29 cellular contexts compared by ENCODE assay signal in genomic region chr6:154459513-154459912, GRCh38. TPM values are rescaled to one million over a fixed set of nuclear protein-coding genes. Genes with fewer than 3 reads are reported as not detected.
DNase-seq lines count a peak whose midpoint lies in the region; ATAC-seq and TF ChIP-seq lines count a peak whose summit lies in the region.
"Had no signal": no experiment of that assay in that cellular context is flagged by ENCODE, and none has a peak within 500 bp of the region (broad histone marks: within the 10 kb centered on the region; RNA-seq: fewer than 3 reads in every experiment).

No MANE protein-coding gene starts in this region.

- no peaks in the 10 kb centered on the region for H4K20me1 ChIP-seq in osteoblast (ENCODE audit: insufficient read depth, low read length)
- no peaks in the 10 kb centered on the region for H4K20me1 ChIP-seq in smooth muscle cell (ENCODE audit: low read depth)
- H4K20me1 ChIP-seq: BLaER1 had no signal

- ATAC-seq in gastroesophageal sphincter (peak; percentile 53), sciatic nerve (no peak)
- no peak for ATAC-seq in activated CD4-positive, alpha-beta T cell treated with anti-CD3 and anti-CD28 coated beads for 36 hours
- ATAC-seq: activated CD8-positive, alpha-beta T cell treated with anti-CD3 and anti-CD28 coated beads for 36 hours; GM12878; left colon; right cardiac atrium; Right ventricle myocardium inferior; upper lobe of right lung had no signal

- H3K9me3 Mint-ChIP-seq in activated CD4-positive, alpha-beta T cell treated with anti-CD3 and anti-CD28 coated beads for 36 hours (ENCODE audit: low read depth) = no peaks in the 10 kb centered on the region
- H3K9me3 Mint-ChIP-seq: activated CD8-positive, alpha-beta T cell treated with anti-CD3 and anti-CD28 coated beads for 36 hours; activated naive CD8-positive, alpha-beta T cell treated with anti-CD3 and anti-CD28 coated beads for 36 hours; activated T-helper 2 cell treated with anti-CD3 and anti-CD28 coated beads, Interferon-gamma antibody, Interleukin-2, Interleukin-4, amounts not matched to agents 10 μg/mL and 5 μg/mL and 100 μg/mL, durations not matched to agents 14 hours and 24 hours and 36 hours had no signal

- H3K27me3 Mint-ChIP-seq in activated CD4-positive, alpha-beta T cell treated with anti-CD3 and anti-CD28 coated beads for 36 hours = peaks cover 9% of the 10 kb centered on the region

- H3K9me3 ChIP-seq in ascending aorta (no peaks in the 10 kb centered on the region), gastroesophageal sphincter (no peaks in the 10 kb centered on the region), osteoblast (ENCODE audit: low read depth, low read length) (no peaks in the 10 kb centered on the region), tibial artery (no peaks in the 10 kb centered on the region), smooth muscle cell (replicated peaks; ENCODE audit: low read depth) (no peaks in the 10 kb centered on the region)
- H3K9me3 ChIP-seq: BLaER1, upper lobe of right lung had no signal

- POLR2A ChIA-PET in activated CD4-positive, alpha-beta T cell treated with anti-CD3 and anti-CD28 coated beads for 36 hours (lab: Charles Lee) = no interaction called here

- H3K4me1 ChIP-seq in ascending aorta = peaks cover 0 to 43% of the 10 kb centered on the region in 2 donors
- H3K4me1 ChIP-seq in gastroesophageal sphincter = peaks cover 0 to 56% (median 15%) of the 10 kb centered on the region in 3 donors
- peaks cover 34% of the 10 kb centered on the region for H3K4me1 ChIP-seq in osteoblast (ENCODE audit: insufficient read depth, low read length)
- peaks cover 0 to 67% (median 34%) of the 10 kb centered on the region in 4 donors for H3K4me1 ChIP-seq in tibial artery
- peaks cover 12% of the 10 kb centered on the region for H3K4me1 ChIP-seq in smooth muscle cell (ENCODE audit: low read depth)
- H3K4me1 ChIP-seq: BLaER1, upper lobe of right lung had no signal

- TF ChIP-seq CTCF in ascending aorta (IDR thresholded peaks at IDR 0.05) (no peak), gastroesophageal sphincter (IDR thresholded peaks at IDR 0.05) (no peak), osteoblast (IDR thresholded peaks at IDR 0.05; ENCODE audit: extremely low read depth, low read depth, low read length) (no peak), tibial artery (IDR thresholded peaks at IDR 0.05) (no peak), smooth muscle cell (IDR thresholded peaks at IDR 0.05; ENCODE audit: borderline replicate concordance, insufficient read depth, poor library complexity, severe bottlenecking) (no peak)

- intact Hi-C loops in ascending aorta (cut with DNase I) (no loop called here), tibial artery (cut with DNase I; ENCODE audit: low total_unique reads) (no loop called here), sciatic nerve (cut with DNase I) (no loop called here)
- intact Hi-C loops in activated CD4-positive, alpha-beta T cell treated with anti-CD3 and anti-CD28 coated beads for 36 hours (cut with DNase I, micrococcal nuclease) = no loop called here

- CTCF ChIA-PET in activated CD4-positive, alpha-beta T cell treated with anti-CD3 and anti-CD28 coated beads for 36 hours (lab: Charles Lee) = interaction anchor here (1.1 kb wide), 1 partner anchor 18 kb away, joined by 5 read pairs; no protein-coding TSS in a partner anchor

- no peak for TF ChIP-seq POLR2A in gastroesophageal sphincter (IDR thresholded peaks at IDR 0.05)

- H3K79me2 ChIP-seq in osteoblast (ENCODE audit: insufficient read depth, low read length) = peaks cover 14% of the 10 kb centered on the region
- H3K79me2 ChIP-seq in smooth muscle cell (ENCODE audit: low read depth) = no peaks in the 10 kb centered on the region

- H3K27ac ChIP-seq in ascending aorta = peak overlapping the region; percentile 85 to 89
- H3K27ac ChIP-seq in gastroesophageal sphincter = peak overlapping the region; percentile 56 to 84 (median 65)
- peak overlapping the region; percentile 11 for H3K27ac ChIP-seq in osteoblast (ENCODE audit: low read depth, low read length)
- peak overlapping the region; percentile 74 to 79 for H3K27ac ChIP-seq in tibial artery
- no peak overlapping the region for H3K27ac ChIP-seq in smooth muscle cell (ENCODE audit: low read depth)
- H3K27ac ChIP-seq: BLaER1, neural progenitor cell, PC-9, upper lobe of right lung had no signal

- H3K27me3 ChIP-seq in ascending aorta (no peaks in the 10 kb centered on the region), gastroesophageal sphincter (no peaks in the 10 kb centered on the region), osteoblast (ENCODE audit: insufficient read depth, low read length) (no peaks in the 10 kb centered on the region), tibial artery (no peaks in the 10 kb centered on the region), smooth muscle cell (ENCODE audit: low read depth) (no peaks in the 10 kb centered on the region)
- H3K27me3 ChIP-seq: BLaER1, neural progenitor cell, upper lobe of right lung had no signal

- H3K27ac Mint-ChIP-seq in activated CD4-positive, alpha-beta T cell treated with anti-CD3 and anti-CD28 coated beads for 36 hours = no peak overlapping the region
- H3K27ac Mint-ChIP-seq: activated CD8-positive, alpha-beta T cell treated with anti-CD3 and anti-CD28 coated beads for 36 hours; activated naive CD8-positive, alpha-beta T cell treated with anti-CD3 and anti-CD28 coated beads for 36 hours; activated T-helper 2 cell treated with anti-CD3 and anti-CD28 coated beads, Interferon-gamma antibody, Interleukin-2, Interleukin-4, amounts not matched to agents 10 μg/mL and 5 μg/mL and 100 μg/mL, durations not matched to agents 14 hours and 24 hours and 36 hours; neural progenitor cell had no signal

- no peak for TF ChIP-seq EP300 in gastroesophageal sphincter (IDR thresholded peaks at IDR 0.05)

- 45 to 49% methylated on average over 4 to 6 of the region's 6 CpGs for WGBS in gastroesophageal sphincter (ENCODE audit: low coverage in 1 of 2), 2 donors
- 92% methylated on average over 6 of the region's 6 CpGs for WGBS in smooth muscle cell (ENCODE audit: low lambda C conversion rate)

- H3K9ac ChIP-seq in smooth muscle cell (ENCODE audit: low read depth) = no peak overlapping the region
- H3K9ac ChIP-seq: BLaER1, neural progenitor cell had no signal

- H3F3A ChIP-seq in smooth muscle cell (ENCODE audit: low read depth) = peaks cover 6% of the 10 kb centered on the region

- H3K4me1 Mint-ChIP-seq in activated CD4-positive, alpha-beta T cell treated with anti-CD3 and anti-CD28 coated beads for 36 hours = peaks cover 3% of the 10 kb centered on the region

- H3K4me2 ChIP-seq in osteoblast (ENCODE audit: insufficient read depth, low read length) (peak overlapping the region; percentile 81), smooth muscle cell (no peak overlapping the region)
- H3K4me2 ChIP-seq: BLaER1, neural progenitor cell, PC-9 had no signal

- DNase-seq in ascending aorta (ENCODE audit: low spot score in 2 of 2) (no peak), osteoblast (ENCODE audit: insufficient read length, low spot score, missing footprints) (no peak), tibial artery (no peak), sciatic nerve (ENCODE audit: low spot score) (no peak), smooth muscle cell (lab: John Stamatoyannopoulos, UW; ENCODE audit: unreplicated experiment) (no peak)
- DNase-seq in activated CD4-positive, alpha-beta T cell treated with anti-CD3 and anti-CD28 coated beads for 36 hours = no peak
- DNase-seq in activated CD4-positive, alpha-beta T cell treated with anti-CD3 and anti-CD28 coated beads, Interleukin-2, amount 50 U/mL, for 48 hours = no peak
- DNase-seq: activated CD4-positive, CD25-positive, alpha-beta regulatory T cell treated with anti-CD3 and anti-CD28 coated beads, Interleukin-2, amount 50 U/mL, for 72 hours; activated CD8-positive, alpha-beta T cell treated with anti-CD3 and anti-CD28 coated beads for 36 hours; activated naive CD8-positive, alpha-beta T cell treated with anti-CD3 and anti-CD28 coated beads for 36 hours; dermis blood vessel endothelial cell; hypothalamus; KBM-7; left colon; mammary epithelial cell; NCI-H2081 treated with DMSO at 0.1 percent for 48 hours; NCI-H226; PC-9; posterior cingulate gyrus; right cardiac atrium; stimulated activated CD4-positive, alpha-beta T cell treated with anti-CD3 and anti-CD28 coated beads, Interleukin-4, amount 100 ng/mL, for 24 hours; T-helper 2 cell; upper lobe of right lung had no signal

- H3K4me3 Mint-ChIP-seq in activated CD4-positive, alpha-beta T cell treated with anti-CD3 and anti-CD28 coated beads for 36 hours = no peak overlapping the region
- H3K4me3 Mint-ChIP-seq: activated CD8-positive, alpha-beta T cell treated with anti-CD3 and anti-CD28 coated beads for 36 hours; activated naive CD8-positive, alpha-beta T cell treated with anti-CD3 and anti-CD28 coated beads for 36 hours; neural progenitor cell had no signal

- no peaks in the 10 kb centered on the region for H3K36me3 Mint-ChIP-seq in activated CD4-positive, alpha-beta T cell treated with anti-CD3 and anti-CD28 coated beads for 36 hours (ENCODE audit: low read depth)
- H3K36me3 Mint-ChIP-seq: activated naive CD8-positive, alpha-beta T cell treated with anti-CD3 and anti-CD28 coated beads for 36 hours; neural progenitor cell had no signal

- peak overlapping the region in 1 of 2 donors; percentile 51 for H3K4me3 ChIP-seq in ascending aorta
- H3K4me3 ChIP-seq in gastroesophageal sphincter = peak overlapping the region in 1 of 2 donors; percentile 16
- H3K4me3 ChIP-seq in osteoblast (ENCODE audit: insufficient read depth, low read length) = peak overlapping the region; percentile 54
- peak overlapping the region; percentile 23 to 34 for H3K4me3 ChIP-seq in tibial artery
- H3K4me3 ChIP-seq in smooth muscle cell = no peak overlapping the region
- H3K4me3 ChIP-seq: BLaER1, GM12878, neural progenitor cell, PC-9, upper lobe of right lung had no signal

- H2AFZ ChIP-seq in osteoblast (ENCODE audit: low read length) (peak overlapping the region; percentile 47), smooth muscle cell (ENCODE audit: low read depth) (no peak overlapping the region)
- H2AFZ ChIP-seq: neural progenitor cell, PC-9 had no signal

- H3K36me3 ChIP-seq in ascending aorta = no peaks in the 10 kb centered on the region
- H3K36me3 ChIP-seq in gastroesophageal sphincter = no peaks in the 10 kb centered on the region
- H3K36me3 ChIP-seq in osteoblast (ENCODE audit: insufficient read depth, low read length) = no peaks in the 10 kb centered on the region
- no peaks in the 10 kb centered on the region for H3K36me3 ChIP-seq in tibial artery
- no peaks in the 10 kb centered on the region for H3K36me3 ChIP-seq in smooth muscle cell (ENCODE audit: low read depth)
- H3K36me3 ChIP-seq: BLaER1, neural progenitor cell, upper lobe of right lung had no signal

RNA-seq across cellular contexts. Expression of gene CNKSR3, which starts 51.0 kb away (rescaled TPM):
- 9.7 TPM for total RNA-seq in ascending aorta
- total RNA-seq in gastroesophageal sphincter = 10 to 100 TPM; 12.9 to 28.9 (median 16.0) TPM
- 4.7 and 5.4 TPM in 2 replicates for total RNA-seq in osteoblast
- 22.2 TPM for total RNA-seq in sciatic nerve
- total RNA-seq in activated CD4-positive, alpha-beta T cell treated with anti-CD3 and anti-CD28 coated beads for 36 hours = under 1 TPM; 0.34 to 0.58 TPM
- 5.0 and 5.1 TPM in 2 replicates for total RNA-seq in smooth muscle cell
- polyA plus RNA-seq in smooth muscle cell = 4.5 and 5.5 TPM in 2 replicates
